In the genomic region with DNA sequence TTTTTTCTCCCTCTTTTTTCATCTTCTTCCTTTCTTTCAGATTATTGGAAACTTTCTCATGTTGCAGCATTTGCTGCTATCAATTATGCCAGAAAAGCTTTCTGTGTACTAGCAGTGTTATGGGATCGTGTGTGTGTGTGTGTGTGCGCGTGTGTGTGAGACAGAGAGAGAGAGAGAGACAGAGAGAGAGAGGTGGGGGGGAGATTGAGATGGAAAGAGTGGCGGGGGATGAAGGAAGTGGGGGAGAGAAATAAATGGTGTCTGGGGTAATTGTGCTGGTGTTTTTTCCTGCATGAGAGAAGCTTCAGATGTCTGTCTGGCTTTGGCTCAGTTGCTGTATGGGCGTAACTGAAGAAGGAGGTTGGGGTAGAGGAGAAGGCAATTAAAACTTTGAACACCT, we compare ENCODE assay signal across 1 cellular context.
TF ChIP-seq lines count a peak whose summit lies in the region.

No MANE protein-coding gene starts in this region.

TF ChIP-seq in HEK293, 187 proteins besides CTCF, POLR2A, EP300 and RAD21 (continued from another document):
- TF ChIP-seq, protein P1, sequence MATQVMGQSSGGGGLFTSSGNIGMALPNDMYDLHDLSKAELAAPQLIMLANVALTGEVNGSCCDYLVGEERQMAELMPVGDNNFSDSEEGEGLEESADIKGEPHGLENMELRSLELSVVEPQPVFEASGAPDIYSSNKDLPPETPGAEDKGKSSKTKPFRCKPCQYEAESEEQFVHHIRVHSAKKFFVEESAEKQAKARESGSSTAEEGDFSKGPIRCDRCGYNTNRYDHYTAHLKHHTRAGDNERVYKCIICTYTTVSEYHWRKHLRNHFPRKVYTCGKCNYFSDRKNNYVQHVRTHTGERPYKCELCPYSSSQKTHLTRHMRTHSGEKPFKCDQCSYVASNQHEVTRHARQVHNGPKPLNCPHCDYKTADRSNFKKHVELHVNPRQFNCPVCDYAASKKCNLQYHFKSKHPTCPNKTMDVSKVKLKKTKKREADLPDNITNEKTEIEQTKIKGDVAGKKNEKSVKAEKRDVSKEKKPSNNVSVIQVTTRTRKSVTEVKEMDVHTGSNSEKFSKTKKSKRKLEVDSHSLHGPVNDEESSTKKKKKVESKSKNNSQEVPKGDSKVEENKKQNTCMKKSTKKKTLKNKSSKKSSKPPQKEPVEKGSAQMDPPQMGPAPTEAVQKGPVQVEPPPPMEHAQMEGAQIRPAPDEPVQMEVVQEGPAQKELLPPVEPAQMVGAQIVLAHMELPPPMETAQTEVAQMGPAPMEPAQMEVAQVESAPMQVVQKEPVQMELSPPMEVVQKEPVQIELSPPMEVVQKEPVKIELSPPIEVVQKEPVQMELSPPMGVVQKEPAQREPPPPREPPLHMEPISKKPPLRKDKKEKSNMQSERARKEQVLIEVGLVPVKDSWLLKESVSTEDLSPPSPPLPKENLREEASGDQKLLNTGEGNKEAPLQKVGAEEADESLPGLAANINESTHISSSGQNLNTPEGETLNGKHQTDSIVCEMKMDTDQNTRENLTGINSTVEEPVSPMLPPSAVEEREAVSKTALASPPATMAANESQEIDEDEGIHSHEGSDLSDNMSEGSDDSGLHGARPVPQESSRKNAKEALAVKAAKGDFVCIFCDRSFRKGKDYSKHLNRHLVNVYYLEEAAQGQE (tag by site-specific recombination; IDR thresholded peaks at IDR 0.05): no peak
- no peak for TF ChIP-seq REPIN1 (tag by site-specific recombination; IDR thresholded peaks at IDR 0.05; ENCODE audit: low read depth)
- TF ChIP-seq ZFHX2 (tag by site-specific recombination; conservative IDR thresholded peaks at IDR 0.05): peak; percentile 73
- 0 out of 2 replicates have a peak, but pooled peaks have one; percentile 51 for TF ChIP-seq ZFP69B (tag by site-specific recombination; IDR thresholded peaks at IDR 0.05)
- TF ChIP-seq KLF8 (tag by site-specific recombination; IDR thresholded peaks at IDR 0.05): peak; percentile 30; the same call in 1 of the 2 replicates
- TF ChIP-seq, protein P2, sequence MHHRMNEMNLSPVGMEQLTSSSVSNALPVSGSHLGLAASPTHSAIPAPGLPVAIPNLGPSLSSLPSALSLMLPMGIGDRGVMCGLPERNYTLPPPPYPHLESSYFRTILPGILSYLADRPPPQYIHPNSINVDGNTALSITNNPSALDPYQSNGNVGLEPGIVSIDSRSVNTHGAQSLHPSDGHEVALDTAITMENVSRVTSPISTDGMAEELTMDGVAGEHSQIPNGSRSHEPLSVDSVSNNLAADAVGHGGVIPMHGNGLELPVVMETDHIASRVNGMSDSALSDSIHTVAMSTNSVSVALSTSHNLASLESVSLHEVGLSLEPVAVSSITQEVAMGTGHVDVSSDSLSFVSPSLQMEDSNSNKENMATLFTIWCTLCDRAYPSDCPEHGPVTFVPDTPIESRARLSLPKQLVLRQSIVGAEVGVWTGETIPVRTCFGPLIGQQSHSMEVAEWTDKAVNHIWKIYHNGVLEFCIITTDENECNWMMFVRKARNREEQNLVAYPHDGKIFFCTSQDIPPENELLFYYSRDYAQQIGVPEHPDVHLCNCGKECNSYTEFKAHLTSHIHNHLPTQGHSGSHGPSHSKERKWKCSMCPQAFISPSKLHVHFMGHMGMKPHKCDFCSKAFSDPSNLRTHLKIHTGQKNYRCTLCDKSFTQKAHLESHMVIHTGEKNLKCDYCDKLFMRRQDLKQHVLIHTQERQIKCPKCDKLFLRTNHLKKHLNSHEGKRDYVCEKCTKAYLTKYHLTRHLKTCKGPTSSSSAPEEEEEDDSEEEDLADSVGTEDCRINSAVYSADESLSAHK (tag by site-specific recombination; IDR thresholded peaks at IDR 0.05): peak; percentile 75
- TF ChIP-seq ZNF292 (tag by site-specific recombination; IDR thresholded peaks at IDR 0.05; ENCODE audit: borderline replicate concordance, low read depth): no peak
- peak; percentile 86; the same call in 1 of the 2 replicates for TF ChIP-seq ZNF366 (tag by site-specific recombination; conservative IDR thresholded peaks at IDR 0.05)
- TF ChIP-seq, protein P3, sequence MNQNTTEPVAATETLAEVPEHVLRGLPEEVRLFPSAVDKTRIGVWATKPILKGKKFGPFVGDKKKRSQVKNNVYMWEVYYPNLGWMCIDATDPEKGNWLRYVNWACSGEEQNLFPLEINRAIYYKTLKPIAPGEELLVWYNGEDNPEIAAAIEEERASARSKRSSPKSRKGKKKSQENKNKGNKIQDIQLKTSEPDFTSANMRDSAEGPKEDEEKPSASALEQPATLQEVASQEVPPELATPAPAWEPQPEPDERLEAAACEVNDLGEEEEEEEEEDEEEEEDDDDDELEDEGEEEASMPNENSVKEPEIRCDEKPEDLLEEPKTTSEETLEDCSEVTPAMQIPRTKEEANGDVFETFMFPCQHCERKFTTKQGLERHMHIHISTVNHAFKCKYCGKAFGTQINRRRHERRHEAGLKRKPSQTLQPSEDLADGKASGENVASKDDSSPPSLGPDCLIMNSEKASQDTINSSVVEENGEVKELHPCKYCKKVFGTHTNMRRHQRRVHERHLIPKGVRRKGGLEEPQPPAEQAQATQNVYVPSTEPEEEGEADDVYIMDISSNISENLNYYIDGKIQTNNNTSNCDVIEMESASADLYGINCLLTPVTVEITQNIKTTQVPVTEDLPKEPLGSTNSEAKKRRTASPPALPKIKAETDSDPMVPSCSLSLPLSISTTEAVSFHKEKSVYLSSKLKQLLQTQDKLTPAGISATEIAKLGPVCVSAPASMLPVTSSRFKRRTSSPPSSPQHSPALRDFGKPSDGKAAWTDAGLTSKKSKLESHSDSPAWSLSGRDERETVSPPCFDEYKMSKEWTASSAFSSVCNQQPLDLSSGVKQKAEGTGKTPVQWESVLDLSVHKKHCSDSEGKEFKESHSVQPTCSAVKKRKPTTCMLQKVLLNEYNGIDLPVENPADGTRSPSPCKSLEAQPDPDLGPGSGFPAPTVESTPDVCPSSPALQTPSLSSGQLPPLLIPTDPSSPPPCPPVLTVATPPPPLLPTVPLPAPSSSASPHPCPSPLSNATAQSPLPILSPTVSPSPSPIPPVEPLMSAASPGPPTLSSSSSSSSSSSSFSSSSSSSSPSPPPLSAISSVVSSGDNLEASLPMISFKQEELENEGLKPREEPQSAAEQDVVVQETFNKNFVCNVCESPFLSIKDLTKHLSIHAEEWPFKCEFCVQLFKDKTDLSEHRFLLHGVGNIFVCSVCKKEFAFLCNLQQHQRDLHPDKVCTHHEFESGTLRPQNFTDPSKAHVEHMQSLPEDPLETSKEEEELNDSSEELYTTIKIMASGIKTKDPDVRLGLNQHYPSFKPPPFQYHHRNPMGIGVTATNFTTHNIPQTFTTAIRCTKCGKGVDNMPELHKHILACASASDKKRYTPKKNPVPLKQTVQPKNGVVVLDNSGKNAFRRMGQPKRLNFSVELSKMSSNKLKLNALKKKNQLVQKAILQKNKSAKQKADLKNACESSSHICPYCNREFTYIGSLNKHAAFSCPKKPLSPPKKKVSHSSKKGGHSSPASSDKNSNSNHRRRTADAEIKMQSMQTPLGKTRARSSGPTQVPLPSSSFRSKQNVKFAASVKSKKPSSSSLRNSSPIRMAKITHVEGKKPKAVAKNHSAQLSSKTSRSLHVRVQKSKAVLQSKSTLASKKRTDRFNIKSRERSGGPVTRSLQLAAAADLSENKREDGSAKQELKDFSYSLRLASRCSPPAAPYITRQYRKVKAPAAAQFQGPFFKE (tag by site-specific recombination; IDR thresholded peaks at IDR 0.05; ENCODE audit: borderline replicate concordance): no peak
- peak; percentile 31; the same call in 1 of the 2 replicates for TF ChIP-seq SP7 (tag by site-specific recombination; IDR thresholded peaks at IDR 0.05)
- TF ChIP-seq ZBTB1 (tag by site-specific recombination; IDR thresholded peaks at IDR 0.05): no peak
- TF ChIP-seq EGR2 (tag by site-specific recombination; IDR thresholded peaks at IDR 0.05; ENCODE audit: low read depth): peak; percentile 80
- TF ChIP-seq ZNF335 (tag by site-specific recombination; conservative IDR thresholded peaks at IDR 0.05): peak; percentile 68
- TF ChIP-seq ZNF202 (tag by site-specific recombination; IDR thresholded peaks at IDR 0.05; ENCODE audit: borderline replicate concordance): peak; percentile 66; the same call in 1 of the 2 replicates
- peak; percentile 60; the same call in 1 of the 2 replicates for TF ChIP-seq ZNF843 (tag by site-specific recombination; IDR thresholded peaks at IDR 0.05)
- 0 out of 2 replicates have a peak, but pooled peaks have one; percentile 21 for TF ChIP-seq ZNF391 (tag by site-specific recombination; IDR thresholded peaks at IDR 0.05; ENCODE audit: borderline replicate concordance, low read depth)
- peak; percentile 77 for TF ChIP-seq ZXDB (tag by site-specific recombination; IDR thresholded peaks at IDR 0.05)
- TF ChIP-seq, protein P4, sequence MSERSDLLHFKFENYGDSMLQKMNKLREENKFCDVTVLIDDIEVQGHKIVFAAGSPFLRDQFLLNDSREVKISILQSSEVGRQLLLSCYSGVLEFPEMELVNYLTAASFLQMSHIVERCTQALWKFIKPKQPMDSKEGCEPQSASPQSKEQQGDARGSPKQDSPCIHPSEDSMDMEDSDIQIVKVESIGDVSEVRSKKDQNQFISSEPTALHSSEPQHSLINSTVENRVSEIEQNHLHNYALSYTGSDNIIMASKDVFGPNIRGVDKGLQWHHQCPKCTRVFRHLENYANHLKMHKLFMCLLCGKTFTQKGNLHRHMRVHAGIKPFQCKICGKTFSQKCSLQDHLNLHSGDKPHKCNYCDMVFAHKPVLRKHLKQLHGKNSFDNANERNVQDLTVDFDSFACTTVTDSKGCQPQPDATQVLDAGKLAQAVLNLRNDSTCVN (tag by site-specific recombination; optimal IDR thresholded peaks at IDR 0.05): peak; percentile 30
- TF ChIP-seq ZNF433 (tag by site-specific recombination; IDR thresholded peaks at IDR 0.05; ENCODE audit: low read depth): no peak
- TF ChIP-seq, protein P5, sequence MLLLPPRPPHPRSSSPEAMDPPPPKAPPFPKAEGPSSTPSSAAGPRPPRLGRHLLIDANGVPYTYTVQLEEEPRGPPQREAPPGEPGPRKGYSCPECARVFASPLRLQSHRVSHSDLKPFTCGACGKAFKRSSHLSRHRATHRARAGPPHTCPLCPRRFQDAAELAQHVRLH (tag by site-specific recombination; IDR thresholded peaks at IDR 0.05): 0 out of 2 replicates have a peak, but pooled peaks have one; percentile 26
- TF ChIP-seq, protein P6, sequence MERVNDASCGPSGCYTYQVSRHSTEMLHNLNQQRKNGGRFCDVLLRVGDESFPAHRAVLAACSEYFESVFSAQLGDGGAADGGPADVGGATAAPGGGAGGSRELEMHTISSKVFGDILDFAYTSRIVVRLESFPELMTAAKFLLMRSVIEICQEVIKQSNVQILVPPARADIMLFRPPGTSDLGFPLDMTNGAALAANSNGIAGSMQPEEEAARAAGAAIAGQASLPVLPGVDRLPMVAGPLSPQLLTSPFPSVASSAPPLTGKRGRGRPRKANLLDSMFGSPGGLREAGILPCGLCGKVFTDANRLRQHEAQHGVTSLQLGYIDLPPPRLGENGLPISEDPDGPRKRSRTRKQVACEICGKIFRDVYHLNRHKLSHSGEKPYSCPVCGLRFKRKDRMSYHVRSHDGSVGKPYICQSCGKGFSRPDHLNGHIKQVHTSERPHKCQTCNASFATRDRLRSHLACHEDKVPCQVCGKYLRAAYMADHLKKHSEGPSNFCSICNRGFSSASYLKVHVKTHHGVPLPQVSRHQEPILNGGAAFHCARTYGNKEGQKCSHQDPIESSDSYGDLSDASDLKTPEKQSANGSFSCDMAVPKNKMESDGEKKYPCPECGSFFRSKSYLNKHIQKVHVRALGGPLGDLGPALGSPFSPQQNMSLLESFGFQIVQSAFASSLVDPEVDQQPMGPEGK (tag by site-specific recombination; IDR thresholded peaks at IDR 0.05): peak; percentile 74
